ENCODE assay signal across 16 cellular contexts in the genomic region with DNA sequence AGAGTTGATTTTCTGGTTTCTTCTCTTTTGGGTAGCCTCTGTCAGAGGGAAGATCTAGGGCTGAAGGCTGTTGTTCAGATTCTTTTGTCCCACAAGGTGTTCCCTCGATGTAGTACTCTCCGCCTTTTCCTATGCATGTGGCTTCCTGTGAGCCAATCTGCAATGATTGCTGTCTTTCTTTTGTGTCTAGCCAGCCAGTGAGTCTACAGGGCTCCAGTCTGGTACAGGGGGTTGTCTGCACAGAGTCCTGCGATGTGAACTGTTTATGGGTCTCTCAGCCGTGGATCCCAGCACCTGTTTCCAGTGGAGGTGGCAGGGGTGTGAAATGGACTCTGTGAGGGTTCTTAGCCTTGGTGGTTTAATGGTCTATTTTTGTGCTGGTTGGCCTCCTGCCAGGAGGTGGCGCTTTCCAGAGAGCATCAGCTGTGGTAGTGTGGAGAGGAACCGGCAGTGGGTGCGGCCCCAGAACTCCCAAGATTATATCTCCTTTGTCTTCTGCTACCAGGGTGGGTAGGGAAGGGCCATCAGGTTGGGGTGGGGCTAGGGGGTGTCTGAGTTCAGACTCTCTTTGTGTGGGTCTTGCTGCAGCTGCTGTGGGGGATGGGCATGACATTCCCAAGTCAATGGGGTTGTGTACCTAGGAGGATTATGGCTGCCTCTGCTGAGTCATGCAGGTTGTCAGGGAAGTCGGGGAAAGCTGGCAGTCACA.
DNase-seq lines count a peak whose midpoint lies in the region; ATAC-seq, FAIRE-seq and TF ChIP-seq lines count a peak whose summit lies in the region.
"Had no signal": no experiment of that assay in that cellular context is flagged by ENCODE, and none has a peak within 500 bp of the region (broad histone marks: within the 10 kb centered on the region; RNA-seq: fewer than 3 reads in every experiment).

No MANE protein-coding gene starts in this region.

- H4K5ac ChIP-seq in H1 (ENCODE audit: insufficient read length, low read depth, low read length) = peak overlapping the region; percentile 15

- H3K23ac ChIP-seq in H1 (ENCODE audit: insufficient read length) = no peak overlapping the region

- peak overlapping the region; percentile 92; the same call in 1 of the 2 replicates for H2BK12ac ChIP-seq in H1 (ENCODE audit: low read depth, low read length)

- H3K36me3 ChIP-seq in H1 (ENCODE audit: control insufficient read depth in 2 of 4, insufficient read depth in 4 of 4, low read length in 3 of 4) (no peaks in the 10 kb centered on the region), gastrocnemius medialis (no peaks in the 10 kb centered on the region), esophagus squamous epithelium (no peaks in the 10 kb centered on the region)
- H3K36me3 ChIP-seq: gastroesophageal sphincter, left lung, neutrophil had no signal

- H3K27me3 ChIP-seq in H1 (replicated peaks in 1 of 4; ENCODE audit: control insufficient read depth in 3 of 4, extremely low read depth in 1 of 4, insufficient read depth in 3 of 4, low read length in 3 of 4) = no peaks in the 10 kb centered on the region
- H3K27me3 ChIP-seq in gastrocnemius medialis = no peaks in the 10 kb centered on the region
- no peaks in the 10 kb centered on the region for H3K27me3 ChIP-seq in esophagus squamous epithelium
- H3K27me3 ChIP-seq: gastroesophageal sphincter, left lung, neutrophil had no signal

- no peak for TF ChIP-seq POLR2A in H1 (IDR thresholded peaks at IDR 0.05; ENCODE audit: control extremely low read depth in 1 of 2, low read depth in 2 of 2, low read length in 2 of 2)
- no peak for TF ChIP-seq POLR2A in gastrocnemius medialis (IDR thresholded peaks at IDR 0.05)
- TF ChIP-seq POLR2A in esophagus squamous epithelium (IDR thresholded peaks at IDR 0.05) = no peak

- no peaks in the 10 kb centered on the region for H3K79me1 ChIP-seq in H1 (ENCODE audit: low read depth, low read length)

- intact Hi-C loops in gastrocnemius medialis (cut with DNase I; ENCODE audit: low total_unique reads) = no loop called here
- intact Hi-C loops in esophagus squamous epithelium (cut with DNase I) = loop anchor here (5.0 kb wide), 1 partner anchor 218 kb away; no protein-coding TSS in a partner anchor

- CTCF ChIA-PET in H1 (lab: Charles Lee; ENCODE audit: partially characterized antibody) = interaction anchor here (0.8 to 2.3 kb wide), 14 partner anchors 8 to 222 kb away, joined by 3 to 10 read pairs (median 3); no protein-coding TSS in a partner anchor

- ATAC-seq in gastrocnemius medialis = peak in 1 of 2 donors; percentile 41
- ATAC-seq: gastroesophageal sphincter, left lung had no signal

- no peak overlapping the region for H3K4me2 ChIP-seq in H1 (ENCODE audit: insufficient read depth in 1 of 2, low read depth in 2 of 2, low read length in 2 of 2)

- no peak overlapping the region for H3K14ac ChIP-seq in H1 (ENCODE audit: insufficient read length)

- WGBS in H1 (ENCODE audit: extremely low coverage in 1 of 2, insufficient coverage in 1 of 2, insufficient read length in 1 of 2, insufficient replicate concordance in 2 of 2, low coverage in 1 of 2, low lambda C conversion rate in 2 of 2, missing lambda C conversion rate in 1 of 2), 2 experiments = 89% methylated on average over 8 of the region's 8 CpGs; no CpG with 5 or more reads in 1 of the 2 experiments
- WGBS in esophagus squamous epithelium, 2 donors = 71 to 73% methylated on average over 2 to 7 of the region's 8 CpGs

- TF ChIP-seq EP300 in H1 (IDR thresholded peaks at IDR 0.05; ENCODE audit: borderline replicate concordance in 1 of 2, low read depth in 2 of 2, low read length in 2 of 2) = no peak

- peaks cover 0 to 5% of the 10 kb centered on the region in 2 experiments; a peak in 2 of 4 replicates for H3K9me3 ChIP-seq in H1 (ENCODE audit: insufficient read depth in 2 of 2, low read depth in 1 of 2, low read length in 1 of 2)
- H3K9me3 ChIP-seq in gastrocnemius medialis = no peaks in the 10 kb centered on the region
- H3K9me3 ChIP-seq in esophagus squamous epithelium = no peaks in the 10 kb centered on the region
- H3K9me3 ChIP-seq: neutrophil had no signal

- H3K4ac ChIP-seq in H1 (replicated peaks; ENCODE audit: insufficient read length, low read depth, low read length) = no peak overlapping the region

- no peaks in the 10 kb centered on the region for H3K79me2 ChIP-seq in H1 (ENCODE audit: control insufficient read depth in 1 of 2, insufficient read depth in 2 of 2, low read length in 2 of 2)

- H2AFZ ChIP-seq in H1 (ENCODE audit: low read length) = no peak overlapping the region

- peak; percentile 21 to 42 (median 38); a peak in 3 of 4 replicates for TF ChIP-seq CTCF in H1 (IDR thresholded peaks at IDR 0.05; ENCODE audit: control extremely low read depth in 1 of 3, insufficient read depth in 1 of 3, low read depth in 1 of 3, low read length in 3 of 3)
- TF ChIP-seq CTCF in gastrocnemius medialis (IDR thresholded peaks at IDR 0.05 in 4 of 5, conservative IDR thresholded peaks at IDR 0.05 in 1 of 5) = no peak
- no peak for TF ChIP-seq CTCF in esophagus squamous epithelium (IDR thresholded peaks at IDR 0.05)

- H2AK5ac ChIP-seq in H1 (ENCODE audit: low read depth, low read length) = no peak overlapping the region

- POLR2A ChIA-PET in H1 (lab: Charles Lee; ENCODE audit: partially characterized antibody) = interaction anchor here (2.1 kb wide), 1 partner anchor 81 kb away, joined by 6 read pairs; a partner anchor contains a TSS

- peak overlapping the region; percentile 64 for H2BK120ac ChIP-seq in H1 (replicated peaks; ENCODE audit: low read depth, low read length)

- no peaks in the 10 kb centered on the region for H4K20me1 ChIP-seq in H1 (replicated peaks in 1 of 2; ENCODE audit: control insufficient read depth in 1 of 2, insufficient read depth in 2 of 2, low read length in 2 of 2)

- H3K4me1 ChIP-seq in H1 (replicated peaks in 1 of 4; ENCODE audit: control insufficient read depth in 3 of 4, insufficient read depth in 4 of 4, low read length in 3 of 4) (peaks cover 0 to 4% (median 2%) of the 10 kb centered on the region in 4 experiments; a peak in 3 of 7 replicates), gastrocnemius medialis (peaks cover 0 to 7% of the 10 kb centered on the region in 2 donors), esophagus squamous epithelium (peaks cover 0 to 30% (median 3%) of the 10 kb centered on the region in 3 donors)
- H3K4me1 ChIP-seq: gastroesophageal sphincter had no signal

- peak overlapping the region; percentile 60 for H3K18ac ChIP-seq in H1 (ENCODE audit: extremely low read depth, low read length)

- peak overlapping the region; percentile 75; the same call in 1 of the 2 replicates for H2BK5ac ChIP-seq in H1 (ENCODE audit: low read depth, low read length)

- peak overlapping the region; percentile 48; the same call in 1 of the 2 replicates for H2BK20ac ChIP-seq in H1 (ENCODE audit: low read length)

- no peak overlapping the region; the same call in 1 of the 2 replicates for H4K8ac ChIP-seq in H1 (ENCODE audit: extremely low read depth, insufficient read depth, low read length)

- no peaks in the 10 kb centered on the region for H3K23me2 ChIP-seq in H1 (ENCODE audit: low read depth, low read length)

- DNase-seq in activated CD4-positive, alpha-beta T cell treated with anti-CD3 and anti-CD28 coated beads, Interleukin-2, amount 50 U/mL, for 48 hours = peak; percentile 3 to 20
- DNase-seq in activated CD4-positive, alpha-beta T cell treated with anti-CD3 and anti-CD28 coated beads for 4 hours = no peak
- DNase-seq in KBM-7 (peak; percentile 33), H1 (ENCODE audit: low read depth in 1 of 2, low spot score in 2 of 2) (peak in 1 of 2 experiments; percentile 48), gastrocnemius medialis (peak in 1 of 2 donors; percentile 18), esophagus squamous epithelium (lab: John Stamatoyannopoulos, UW) (no peak), NCI-H524 (lab: John Stamatoyannopoulos, UW) (no peak), NCI-H2029 treated with DMSO at 0.1 percent for 48 hours (lab: John Stamatoyannopoulos, UW) (no peak)
- DNase-seq: EL, HFFc6, left lung, NCI-H1930 had no signal

- no peak overlapping the region for H2BK15ac ChIP-seq in H1 (ENCODE audit: low read length)

- H3K9ac ChIP-seq in H1 (replicated peaks in 1 of 4; ENCODE audit: extremely low read depth in 1 of 4, low read depth in 3 of 4, low read length in 3 of 4) = no peak overlapping the region

- no peak for FAIRE-seq in H1 (lab: Jason Lieb, UNC)
- FAIRE-seq: astrocyte, HTR-8/SVneo had no signal

- peak overlapping the region; percentile 18; the same call in 1 of the 2 replicates for H3K27ac ChIP-seq in H1 (ENCODE audit: low read depth, low read length)
- peak overlapping the region; percentile 12 to 54 (median 48) for H3K27ac ChIP-seq in gastrocnemius medialis
- H3K27ac ChIP-seq in esophagus squamous epithelium = peak overlapping the region in 2 of 4 donors; percentile 51 to 53
- H3K27ac ChIP-seq: left lung, neutrophil had no signal

- H4K91ac ChIP-seq in H1 (replicated peaks; ENCODE audit: insufficient read length, low read length) = no peak overlapping the region

- in situ Hi-C loops in KBM-7 (cut with MboI; ENCODE audit: low pct_unique_long_range_greater_than_20kb, low sequenced_read_pairs) (loop anchor here (25.0 kb wide), 1 partner anchor 213 kb away; no protein-coding TSS in a partner anchor), gastrocnemius medialis (cut with MboI; ENCODE audit: low sequenced_read_pairs in 4 of 4) (loop anchor here in 1 of 4 donors (10.0 kb wide), 1 partner anchor 226 kb away; no protein-coding TSS in a partner anchor)

- no peak; a peak in 1 of 4 replicates for TF ChIP-seq RAD21 in H1 (IDR thresholded peaks at IDR 0.05 in 1 of 2, conservative IDR thresholded peaks at IDR 0.05 in 1 of 2; ENCODE audit: low read depth in 2 of 2, low read length in 2 of 2)

- H3K4me3 ChIP-seq in H1 (ENCODE audit: extremely low read depth in 1 of 4, insufficient read depth in 2 of 4, low read depth in 3 of 4, low read length in 4 of 4) = no peak overlapping the region
- H3K4me3 ChIP-seq in gastrocnemius medialis = no peak overlapping the region
- no peak overlapping the region for H3K4me3 ChIP-seq in esophagus squamous epithelium
- H3K4me3 ChIP-seq: gastroesophageal sphincter, left lung had no signal

- H3K56ac ChIP-seq in H1 (replicated peaks; ENCODE audit: insufficient read length, low read depth, low read length) = no peak overlapping the region

TF ChIP-seq in H1, 55 proteins besides CTCF, POLR2A, EP300 and RAD21 (continues in another document):
- TF ChIP-seq TCF12 (IDR thresholded peaks at IDR 0.05; ENCODE audit: low read depth, low read length) = 0 out of 2 replicates have a peak, but pooled peaks have one; percentile 65
- TF ChIP-seq MAFK (IDR thresholded peaks at IDR 0.05; ENCODE audit: low read depth, low read length) = peak; percentile 53; the same call in 1 of the 2 replicates
- no peak for TF ChIP-seq SUZ12 (IDR thresholded peaks at IDR 0.05; ENCODE audit: low read length)
- no peak for TF ChIP-seq NANOG (IDR thresholded peaks at IDR 0.05; ENCODE audit: insufficient read depth, low read depth, low read length, poor library complexity, severe bottlenecking)
- TF ChIP-seq TAF7 (optimal IDR thresholded peaks at IDR 0.05; ENCODE audit: borderline replicate concordance, low read depth, low read length) = no peak
- TF ChIP-seq CBX8 (IDR thresholded peaks at IDR 0.05; ENCODE audit: borderline replicate concordance, low read depth, low read length) = no peak
- 0 out of 2 replicates have a peak, but pooled peaks have one; percentile 24 for TF ChIP-seq TEAD4 (IDR thresholded peaks at IDR 0.05; ENCODE audit: low read depth, low read length)

Comparison
In these comparisons a context has a peak if more than half of its experiments do, and no peak if none do; other contexts are left out.
1. DNase-seq: peak in activated CD4-positive, alpha-beta T cell treated with anti-CD3 and anti-CD28 coated beads, Interleukin-2, amount 50 U/mL, for 48 hours (2 of 2) and KBM-7 (single experiment); none in activated CD4-positive, alpha-beta T cell treated with anti-CD3 and anti-CD28 coated beads for 4 hours (0 of 2), esophagus squamous epithelium (single experiment), NCI-H524 (0 of 2) and NCI-H2029 treated with DMSO at 0.1 percent for 48 hours (single experiment).
2. CTCF ChIP-seq: peak in H1 (3 of 3); none in gastrocnemius medialis (0 of 5) and esophagus squamous epithelium (0 of 6).